34 cellular contexts compared by ENCODE assay signal in the genomic region with DNA sequence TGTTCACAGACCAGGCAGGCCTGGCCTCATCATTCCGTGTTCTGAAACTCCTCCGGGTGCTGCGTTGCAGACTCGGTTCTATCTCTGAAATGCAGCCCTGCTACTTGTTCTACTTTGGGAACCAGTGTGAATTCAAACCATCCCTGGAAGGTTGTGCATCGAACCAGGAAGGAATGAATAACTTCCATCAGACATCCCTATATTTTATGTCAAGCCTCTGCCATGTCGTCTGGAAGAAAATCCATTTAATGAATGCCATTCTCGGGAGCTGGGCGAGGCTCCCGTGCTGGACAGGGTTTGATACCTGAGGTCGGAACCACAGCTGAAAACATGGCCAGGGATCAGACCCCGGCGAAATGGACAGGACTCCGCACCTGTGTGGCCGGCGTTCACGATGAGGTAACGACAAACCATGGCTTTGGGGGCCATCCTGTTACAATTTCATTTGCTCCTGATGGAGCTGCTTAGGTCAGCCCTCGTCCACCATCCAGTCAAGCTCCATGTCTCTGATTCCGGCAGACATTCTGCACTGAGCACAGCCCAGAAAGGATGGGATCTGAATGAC.
"Had no signal": no experiment of that assay in that cellular context is flagged by ENCODE, and none has a peak within 500 bp of the region (broad histone marks: within the 10 kb centered on the region; RNA-seq: fewer than 3 reads in every experiment).

No MANE protein-coding gene starts in this region.

- H3K36me3 ChIP-seq: MG63 had no signal

- H3K9me3 ChIP-seq: MG63 had no signal

- DNase-seq: Karpas-422, Kasumi-1, MG63, MM.1S, MV-4-11, NCI-H1048, NCI-H1092, NCI-H1092 treated with DMSO at 0.1 percent for 48 hours, NCI-H1105, NCI-H1105 treated with DMSO at 0.1 percent for 48 hours, NCI-H1417, NCI-H1417 treated with DMSO at 0.1 percent for 48 hours, NCI-H1436, NCI-H1436 treated with DMSO at 0.1 percent for 48 hours, NCI-H146, NCI-H1694, NCI-H1694 treated with DMSO at 0.1 percent for 48 hours, NCI-H187, NCI-H187 treated with DMSO at 0.1 percent for 48 hours, NCI-H1930, NCI-H2029, NCI-H2029 treated with DMSO at 0.1 percent for 48 hours, NCI-H2081, NCI-H2081 treated with DMSO at 0.1 percent for 48 hours, NCI-H2107, NCI-H2171, NCI-H2171 treated with DMSO at 0.1 percent for 48 hours, NCI-H2227 treated with DMSO at 0.1 percent for 48 hours, NCI-H226, NCI-H345, NCI-H446, NCI-H446 treated with DMSO at 0.1 percent for 48 hours, NCI-H510A, NCI-H510A treated with DMSO at 0.1 percent for 48 hours had no signal

- H3K4me3 ChIP-seq: MG63 had no signal
